ENCODE assay signal across 21 cellular contexts in the genomic region with DNA sequence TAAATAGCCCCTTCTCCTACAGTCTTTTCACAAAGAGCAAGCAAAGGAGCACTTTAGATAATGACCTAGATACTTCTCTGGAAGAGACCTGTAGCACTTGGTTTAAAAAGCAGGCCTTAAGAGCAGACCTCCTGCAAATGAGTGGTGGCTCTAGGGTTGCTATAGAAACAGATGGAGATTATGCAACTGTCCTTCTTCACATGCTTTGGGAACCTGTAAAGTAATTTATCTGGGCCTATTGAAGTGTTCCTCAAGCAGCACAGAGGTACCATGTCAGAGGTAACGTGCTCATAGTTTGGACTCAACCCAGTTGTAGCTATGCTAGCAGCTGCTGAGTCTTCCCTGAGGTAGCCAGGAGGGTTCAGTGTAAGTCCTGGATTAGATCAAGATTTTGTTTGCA.
"Had no signal": no experiment of that assay in that cellular context is flagged by ENCODE, and none has a peak within 500 bp of the region (broad histone marks: within the 10 kb centered on the region; RNA-seq: fewer than 3 reads in every experiment).

No MANE protein-coding gene starts in this region.

- H3K27me3 ChIP-seq: breast epithelium, gastrocnemius medialis, ovary, tibial nerve, vagina had no signal

- H3K9me3 ChIP-seq: breast epithelium, gastrocnemius medialis, heart right ventricle, ovary, tibial nerve, vagina had no signal

- DNase-seq: activated CD4-positive, alpha-beta T cell treated with anti-CD3 and anti-CD28 coated beads, Interleukin-2, amount 50 U/mL, for 1 hour; activated CD8-positive, alpha-beta memory T cell treated with anti-CD3 and anti-CD28 coated beads for 24 hours; activated naive CD4-positive, alpha-beta T cell; aorta; dermis blood vessel endothelial cell; erythroblast; gastrocnemius medialis; heart right ventricle; left colon; midbrain; ovary; stimulated activated CD4-positive, alpha-beta T cell treated with anti-CD3 and anti-CD28 coated beads, Interleukin-12 subunit alpha, Interleukin-12 subunit beta, amount 100 ng/mL, for 4 hours; stimulated activated CD4-positive, alpha-beta T cell treated with anti-CD3 and anti-CD28 coated beads, Interleukin-2, amount 100 ng/mL, for 24 hours; T-helper 9 cell had no signal

- FAIRE-seq: islet of Langerhans had no signal

- H3K4me1 ChIP-seq: breast epithelium, gastrocnemius medialis, tibial nerve had no signal

- H3K36me3 ChIP-seq: breast epithelium, gastrocnemius medialis, heart right ventricle, ovary, tibial nerve, vagina had no signal

- H3K4me3 ChIP-seq: breast epithelium, gastrocnemius medialis, heart right ventricle, lung, ovary, tibial nerve, vagina had no signal

- ATAC-seq: activated CD4-positive, CD25-positive, alpha-beta regulatory T cell treated with anti-CD3 and anti-CD28 coated beads, Interleukin-2, amount 50 U/mL, for 24 hours; gastrocnemius medialis; heart right ventricle; left colon; stimulated activated effector memory CD8-positive, alpha-beta T cell treated with anti-CD3 and anti-CD28 coated beads, Interleukin-12 subunit alpha, Interleukin-12 subunit beta, amount 100 ng/mL, for 72 hours had no signal

- H3K27ac ChIP-seq: gastrocnemius medialis, heart right ventricle, ovary, tibial nerve, vagina had no signal
